8 cellular contexts compared by ENCODE assay signal in genomic region chr19:40797963-40798222, GRCh38. TPM values are rescaled to one million over a fixed set of nuclear protein-coding genes. Genes with fewer than 3 reads are reported as not detected.
A peak's percentile ranks its signal among the peaks of the same experiment; 100 is the strongest.
DNase-seq lines count a peak whose midpoint lies in the region; ATAC-seq and TF ChIP-seq lines count a peak whose summit lies in the region.

No MANE protein-coding gene starts in this region.

- H3K27ac Mint-ChIP-seq in T-helper 1 cell treated with Interleukin-12 subunit alpha and Interleukin-12 subunit beta and Interleukin-4 antibody, amounts not matched to agents 30 μg/mL and 1 μg/mL, for 36 hours, result peak overlapping the region; percentile 93
- peak overlapping the region; percentile 95 for H3K27ac Mint-ChIP-seq in activated naive CD8-positive, alpha-beta T cell treated with anti-CD3 and anti-CD28 coated beads for 36 hours

- H3K27me3 Mint-ChIP-seq in T-helper 1 cell treated with Interleukin-12 subunit alpha and Interleukin-12 subunit beta and Interleukin-4 antibody, amounts not matched to agents 30 μg/mL and 1 μg/mL, for 36 hours (ENCODE audit: low read depth), result no peaks in the 10 kb centered on the region
- H3K27me3 Mint-ChIP-seq in activated naive CD8-positive, alpha-beta T cell treated with anti-CD3 and anti-CD28 coated beads for 36 hours, result no peaks in the 10 kb centered on the region

- peaks cover 8% of the 10 kb centered on the region for H3K36me3 ChIP-seq in suprapubic skin

- 53% methylated on average over 4 of the region's 4 CpGs for WGBS in suprapubic skin

- H3K36me3 Mint-ChIP-seq in T-helper 1 cell treated with Interleukin-12 subunit alpha and Interleukin-12 subunit beta and Interleukin-4 antibody, amounts not matched to agents 30 μg/mL and 1 μg/mL, for 36 hours (ENCODE audit: low read depth), result peaks cover 31% of the 10 kb centered on the region
- peaks cover 24% of the 10 kb centered on the region for H3K36me3 Mint-ChIP-seq in activated naive CD8-positive, alpha-beta T cell treated with anti-CD3 and anti-CD28 coated beads for 36 hours

- DNase-seq in T-helper 1 cell (no peak), suprapubic skin (ENCODE audit: low spot score in 2 of 2) (no peak), SIG-M5 (lab: John Stamatoyannopoulos, UW) (no peak), 8988T (no peak)
- DNase-seq in activated naive CD8-positive, alpha-beta T cell treated with anti-CD3 and anti-CD28 coated beads for 36 hours, result no peak

- peaks cover 40% of the 10 kb centered on the region for H3K4me1 ChIP-seq in suprapubic skin

- H3K4me3 ChIP-seq in suprapubic skin, result peak overlapping the region; percentile 97

- H3K4me1 Mint-ChIP-seq in T-helper 1 cell treated with Interleukin-12 subunit alpha and Interleukin-12 subunit beta and Interleukin-4 antibody, amounts not matched to agents 30 μg/mL and 1 μg/mL, for 36 hours (ENCODE audit: low read depth), result peaks cover 37% of the 10 kb centered on the region
- peaks cover 49% of the 10 kb centered on the region for H3K4me1 Mint-ChIP-seq in activated naive CD8-positive, alpha-beta T cell treated with anti-CD3 and anti-CD28 coated beads for 36 hours

- no peaks in the 10 kb centered on the region for H3K9me3 ChIP-seq in suprapubic skin

- no peak for TF ChIP-seq CTCF in suprapubic skin (IDR thresholded peaks at IDR 0.05)

- no peaks in the 10 kb centered on the region for H3K9me3 Mint-ChIP-seq in T-helper 1 cell treated with Interleukin-12 subunit alpha and Interleukin-12 subunit beta and Interleukin-4 antibody, amounts not matched to agents 30 μg/mL and 1 μg/mL, for 36 hours
- no peaks in the 10 kb centered on the region for H3K9me3 Mint-ChIP-seq in activated naive CD8-positive, alpha-beta T cell treated with anti-CD3 and anti-CD28 coated beads for 36 hours

- H3K27ac ChIP-seq in layer of hippocampus (ENCODE audit: low read depth, low read length) (peak overlapping the region; percentile 94), suprapubic skin (peak overlapping the region; percentile 84)

- no peak for TF ChIP-seq POLR2A in suprapubic skin (IDR thresholded peaks at IDR 0.05)

- no peak for TF ChIP-seq EP300 in suprapubic skin (IDR thresholded peaks at IDR 0.05)

- H3K27me3 ChIP-seq in layer of hippocampus (ENCODE audit: control insufficient read depth, insufficient read depth, low read length) (no peaks in the 10 kb centered on the region), suprapubic skin (no peaks in the 10 kb centered on the region)

- no peak for ATAC-seq in HG02970 (IDR thresholded peaks at IDR 0.05; ENCODE audit: low FRiP score, unreplicated experiment)

- H3K4me3 Mint-ChIP-seq in T-helper 1 cell treated with Interleukin-12 subunit alpha and Interleukin-12 subunit beta and Interleukin-4 antibody, amounts not matched to agents 30 μg/mL and 1 μg/mL, for 36 hours, result peak overlapping the region; percentile 92
- peak overlapping the region; percentile 93 for H3K4me3 Mint-ChIP-seq in activated naive CD8-positive, alpha-beta T cell treated with anti-CD3 and anti-CD28 coated beads for 36 hours

RNA-seq across cellular contexts. Expression of gene EGLN2, which starts 1.1 kb away (rescaled TPM):
- 100 to 1,000 TPM in 1 of 2 experiments, 10 to 100 TPM in 1; 97.2 to 100 TPM for total RNA-seq in activated naive CD8-positive, alpha-beta T cell treated with anti-CD3 and anti-CD28 coated beads for 36 hours
- total RNA-seq in suprapubic skin, result 10 to 100 TPM; 31.5 to 51.2 (median 37.6) TPM

RNA-seq across cellular contexts. Expression of gene RAB4B, which starts 19.8 kb away (rescaled TPM):
- total RNA-seq in activated naive CD8-positive, alpha-beta T cell treated with anti-CD3 and anti-CD28 coated beads for 36 hours, result 10 to 100 TPM; 26.0 to 27.2 TPM
- total RNA-seq in suprapubic skin, result 10 to 100 TPM; 12.4 to 20.7 (median 17.0) TPM

RNA-seq across cellular contexts. Expression of gene MIA, which starts 22.6 kb away (rescaled TPM):
- not detected for total RNA-seq in activated naive CD8-positive, alpha-beta T cell treated with anti-CD3 and anti-CD28 coated beads for 36 hours
- 10 to 100 TPM in 2 of 4 donors, 1 to 10 TPM in 2; 4.8 to 15.1 (median 9.9) TPM for total RNA-seq in suprapubic skin

RNA-seq across cellular contexts. Expression of gene SNRPA, which starts 46.9 kb away (rescaled TPM):
- 100 to 1,000 TPM; 237 to 252 TPM for total RNA-seq in activated naive CD8-positive, alpha-beta T cell treated with anti-CD3 and anti-CD28 coated beads for 36 hours
- total RNA-seq in suprapubic skin, result 10 to 100 TPM; 49.6 to 52.2 (median 51.0) TPM

RNA-seq across cellular contexts. Expression of gene ACTMAP, which starts 47.6 kb away (rescaled TPM):
- total RNA-seq in activated naive CD8-positive, alpha-beta T cell treated with anti-CD3 and anti-CD28 coated beads for 36 hours, result 10 to 100 TPM; 13.8 to 15.6 TPM
- total RNA-seq in suprapubic skin, result 1 to 10 TPM; 3.8 to 9.9 (median 5.4) TPM

Comparison
In these comparisons a context has a peak if more than half of its experiments do, and no peak if none do; other contexts are left out.
1. RNA of gene MIA, which starts 22.6 kb away (total RNA-seq): 4.8 to 15.1 TPM in suprapubic skin; not detected in activated naive CD8-positive, alpha-beta T cell treated with anti-CD3 and anti-CD28 coated beads for 36 hours; every median in the first group is over 4 times any median in the second.